9 cellular contexts compared by ENCODE assay signal in the genomic region with DNA sequence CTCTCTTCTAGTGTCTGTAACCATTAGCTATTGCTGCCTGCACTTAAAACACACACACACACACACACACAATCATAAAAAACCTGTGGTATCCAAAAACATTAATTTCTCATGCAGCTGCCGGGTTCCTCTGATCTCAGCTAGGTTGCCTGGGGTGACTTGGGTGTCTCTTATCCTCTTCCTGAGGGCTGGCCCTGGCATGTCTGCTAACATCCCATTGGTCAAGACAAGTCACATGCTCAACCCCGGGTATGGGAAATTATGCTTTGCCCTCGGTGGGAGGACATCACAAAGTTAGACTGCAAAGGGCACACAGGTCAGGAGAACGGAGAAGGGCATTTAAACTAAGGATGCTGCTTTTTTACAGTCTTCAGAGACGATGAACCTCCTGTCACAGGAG.
DNase-seq lines count a peak whose midpoint lies in the region; ATAC-seq lines count a peak whose summit lies in the region.
"Had no signal": no experiment of that assay in that cellular context is flagged by ENCODE, and none has a peak within 500 bp of the region (broad histone marks: within the 10 kb centered on the region; RNA-seq: fewer than 3 reads in every experiment).

No MANE protein-coding gene starts in this region.

- WGBS in iPS DF 6.9 (ENCODE audit: insufficient coverage, insufficient read length): no CpG with 5 or more reads among the region's 5 CpGs

- H3K9me3 ChIP-seq in iPS DF 6.9 (ENCODE audit: control insufficient read depth, insufficient read depth, low read length): no peaks in the 10 kb centered on the region
- H3K9me3 ChIP-seq: right lobe of liver had no signal

- no peak for ATAC-seq in GM21515 (IDR thresholded peaks at IDR 0.05; ENCODE audit: unreplicated experiment)
- no peak for ATAC-seq in HG03457 (IDR thresholded peaks at IDR 0.05; ENCODE audit: unreplicated experiment)

- no peak overlapping the region for H3K27ac ChIP-seq in iPS DF 6.9 (ENCODE audit: low read length)
- H3K27ac ChIP-seq: right lobe of liver had no signal

- no peak overlapping the region for H3K4me3 ChIP-seq in iPS DF 6.9 (ENCODE audit: low read length)
- H3K4me3 ChIP-seq: right lobe of liver had no signal

- H3K27me3 ChIP-seq in iPS DF 6.9 (ENCODE audit: control insufficient read depth, insufficient read depth, low read length): no peaks in the 10 kb centered on the region
- H3K27me3 ChIP-seq: right lobe of liver had no signal

- peak; percentile 6 to 16 for DNase-seq in NOMO-1 (lab: John Stamatoyannopoulos, UW; ENCODE audit: unreplicated experiment in 2 of 2)
- DNase-seq in NOMO-1 treated with dmso at 0.1 percent for 144 hours (lab: John Stamatoyannopoulos, UW; ENCODE audit: unreplicated experiment): no peak
- peak; percentile 80 for DNase-seq in MV-4-11 (lab: John Stamatoyannopoulos, UW)
- peak; percentile 11 for DNase-seq in activated CD4-positive, alpha-beta T cell treated with anti-CD3 and anti-CD28 coated beads, Interleukin-2, amount 50 U/mL, for 1 hour
- DNase-seq in iPS DF 6.9 (ENCODE audit: low read depth, low spot score): peak; percentile 25
- DNase-seq in NCI-H1092 (lab: John Stamatoyannopoulos, UW): no peak

- peaks cover 2% of the 10 kb centered on the region for H3K4me1 ChIP-seq in iPS DF 6.9 (ENCODE audit: control insufficient read depth, insufficient read depth, low read length)

- no peaks in the 10 kb centered on the region for H3K36me3 ChIP-seq in iPS DF 6.9 (ENCODE audit: control insufficient read depth, insufficient read depth, low read length)
- H3K36me3 ChIP-seq: right lobe of liver had no signal

Comparison
In these comparisons a context has a peak if more than half of its experiments do, and no peak if none do; other contexts are left out.
1. DNase-seq: peak in NOMO-1 (2 of 2), MV-4-11 (single experiment), activated CD4-positive, alpha-beta T cell treated with anti-CD3 and anti-CD28 coated beads, Interleukin-2, amount 50 U/mL, for 1 hour (single experiment) and iPS DF 6.9 (single experiment); none in NOMO-1 treated with dmso at 0.1 percent for 144 hours (single experiment) and NCI-H1092 (single experiment).